In genomic region chr5:103724272-103724671, GRCh38 we compare ENCODE assay signal across 15 cellular contexts.
DNase-seq lines count a peak whose midpoint lies in the region; ATAC-seq and TF ChIP-seq lines count a peak whose summit lies in the region.
"Had no signal": no experiment of that assay in that cellular context is flagged by ENCODE, and none has a peak within 500 bp of the region (broad histone marks: within the 10 kb centered on the region; RNA-seq: fewer than 3 reads in every experiment).

No MANE protein-coding gene starts in this region.

- H3K9me3 ChIP-seq in RWPE2 (ENCODE audit: severe bottlenecking) (no peaks in the 10 kb centered on the region), upper lobe of left lung (peaks cover 0 to 11% (median 7%) of the 10 kb centered on the region in 4 donors)

- TF ChIP-seq CTCF in RWPE2 (IDR thresholded peaks at IDR 0.05; ENCODE audit: poor library complexity, severe bottlenecking) (no peak), epithelial cell of esophagus (IDR thresholded peaks at IDR 0.05; ENCODE audit: insufficient read depth, low read depth, low read length, missing control alignments) (no peak), upper lobe of left lung (IDR thresholded peaks at IDR 0.05) (no peak)

- no peak for TF ChIP-seq EP300 in upper lobe of left lung (IDR thresholded peaks at IDR 0.05)

- DNase-seq in NCI-H510A treated with DMSO at 0.1 percent for 48 hours (lab: John Stamatoyannopoulos, UW) (peak; percentile 8), NCI-H510A (lab: John Stamatoyannopoulos, UW) (no peak), RWPE2 (ENCODE audit: low spot score) (no peak), epithelial cell of esophagus (ENCODE audit: low read depth) (peak; percentile 0), upper lobe of left lung (no peak)
- DNase-seq: AML-193; CD4-positive, alpha-beta memory T cell; DMS153; DMS79; GF-D8; HCEC 1CT; IMR-90 had no signal

- H3K27me3 ChIP-seq in RWPE2 (ENCODE audit: insufficient read depth, poor library complexity, severe bottlenecking) (no peaks in the 10 kb centered on the region), upper lobe of left lung (no peaks in the 10 kb centered on the region)

- no peaks in the 10 kb centered on the region for H3K36me3 ChIP-seq in RWPE2 (ENCODE audit: low read depth)
- H3K36me3 ChIP-seq in upper lobe of left lung, result no peaks in the 10 kb centered on the region

- ATAC-seq in RWPE2 (ENCODE audit: low read depth) (peak; percentile 54; the same call in 1 of the 3 replicates), HG03135 (IDR thresholded peaks at IDR 0.05; ENCODE audit: unreplicated experiment) (no peak), upper lobe of left lung (ENCODE audit: low FRiP score in 2 of 2) (no peak)
- ATAC-seq: GM23338 had no signal

- H3K4me1 ChIP-seq in RWPE2 (ENCODE audit: insufficient read depth, poor library complexity, severe bottlenecking) (no peaks in the 10 kb centered on the region), upper lobe of left lung (no peaks in the 10 kb centered on the region)

- TF ChIP-seq POLR2A in upper lobe of left lung (IDR thresholded peaks at IDR 0.05), result no peak

- no peak overlapping the region for H3K27ac ChIP-seq in RWPE2 (ENCODE audit: poor library complexity, severe bottlenecking)
- H3K27ac ChIP-seq in upper lobe of left lung, result no peak overlapping the region
- H3K27ac ChIP-seq: C4-2B had no signal

- H3K4me3 ChIP-seq in RWPE2 (ENCODE audit: severe bottlenecking) (no peak overlapping the region), epithelial cell of esophagus (ENCODE audit: low read length) (no peak overlapping the region), upper lobe of left lung (no peak overlapping the region)
- H3K4me3 ChIP-seq: GM23338 had no signal

Comparison
In these comparisons a context has a peak if more than half of its experiments do, and no peak if none do; other contexts are left out.
1. DNase-seq: peak in NCI-H510A treated with DMSO at 0.1 percent for 48 hours (single experiment) and epithelial cell of esophagus (single experiment); none in NCI-H510A (single experiment), RWPE2 (single experiment) and upper lobe of left lung (0 of 2).